13 cellular contexts compared by ENCODE assay signal in the genomic region with DNA sequence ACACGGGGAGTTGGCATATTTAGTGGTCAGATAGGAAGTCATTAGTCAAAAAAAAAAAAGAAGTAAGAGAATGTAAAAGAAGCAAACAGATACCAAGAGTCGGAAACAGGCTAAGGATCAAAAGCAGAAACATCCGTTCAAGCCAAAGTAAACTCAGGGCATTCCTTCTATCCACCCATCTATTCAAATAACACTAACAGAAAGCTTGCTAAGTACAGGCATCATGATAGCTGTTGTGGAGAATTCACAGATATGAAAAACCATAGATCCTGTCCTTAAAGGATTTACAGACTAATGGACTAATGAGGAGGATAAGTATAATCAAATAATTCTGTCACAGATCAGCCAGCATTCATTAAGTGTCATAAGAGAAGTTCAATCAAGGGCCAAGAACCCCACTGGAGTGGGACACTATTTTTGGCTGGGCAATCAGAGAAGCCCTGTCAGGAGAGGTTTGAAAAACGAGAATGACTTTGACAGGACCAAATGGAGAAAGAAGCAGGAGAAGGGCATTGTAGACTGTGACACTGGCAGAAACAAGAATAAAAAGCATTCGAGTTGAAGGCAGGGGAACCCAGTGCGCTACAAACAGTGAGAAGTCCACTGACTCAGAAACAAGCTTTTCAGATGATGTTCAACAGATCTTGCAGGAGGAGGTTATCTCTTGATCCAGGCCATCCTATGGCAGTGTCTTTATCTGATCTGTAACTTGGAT.
DNase-seq lines count a peak whose midpoint lies in the region; ATAC-seq and TF ChIP-seq lines count a peak whose summit lies in the region.
"Had no signal": no experiment of that assay in that cellular context is flagged by ENCODE, and none has a peak within 500 bp of the region (broad histone marks: within the 10 kb centered on the region; RNA-seq: fewer than 3 reads in every experiment).

No MANE protein-coding gene starts in this region.

- H3K9me3 ChIP-seq in neural progenitor cell (ENCODE audit: low read depth), result no peaks in the 10 kb centered on the region

- peak overlapping the region; percentile 78 for H3K27ac Mint-ChIP-seq in mesothelial cell of epicardium
- no peak overlapping the region for H3K27ac Mint-ChIP-seq in endothelial cell (ENCODE audit: unreplicated experiment)
- no peak overlapping the region for H3K27ac Mint-ChIP-seq in activated CD8-positive, alpha-beta T cell treated with anti-CD3 and anti-CD28 coated beads for 36 hours
- no peak overlapping the region for H3K27ac Mint-ChIP-seq in neural progenitor cell
- H3K27ac Mint-ChIP-seq: activated CD8-positive, alpha-beta T cell treated with anti-CD3 and anti-CD28 coated beads, Interleukin-2, amount 10 ng/mL, durations not matched to agents 7 days and 5 days; activated T-helper 2 cell treated with anti-CD3 and anti-CD28 coated beads, Interferon-gamma antibody, Interleukin-2, Interleukin-4, amounts not matched to agents 10 μg/mL and 5 μg/mL and 100 μg/mL, durations not matched to agents 14 hours and 24 hours and 36 hours; type B pancreatic cell had no signal

- no peaks in the 10 kb centered on the region for H3K27me3 ChIP-seq in neural progenitor cell

- no peaks in the 10 kb centered on the region for H4K20me1 ChIP-seq in neural progenitor cell (ENCODE audit: low read depth)

- H3K4me2 ChIP-seq in neural progenitor cell, result no peak overlapping the region

- H3F3A ChIP-seq in neural progenitor cell (ENCODE audit: low read depth), result no peaks in the 10 kb centered on the region

- no peaks in the 10 kb centered on the region for H3K4me1 ChIP-seq in neural progenitor cell

- H3K9me3 Mint-ChIP-seq in mesothelial cell of epicardium (no peaks in the 10 kb centered on the region), endothelial cell (ENCODE audit: unreplicated experiment) (no peaks in the 10 kb centered on the region), neural progenitor cell (no peaks in the 10 kb centered on the region)
- H3K9me3 Mint-ChIP-seq in activated CD8-positive, alpha-beta T cell treated with anti-CD3 and anti-CD28 coated beads for 36 hours, result no peaks in the 10 kb centered on the region
- H3K9me3 Mint-ChIP-seq: activated T-helper 2 cell treated with anti-CD3 and anti-CD28 coated beads, Interferon-gamma antibody, Interleukin-2, Interleukin-4, amounts not matched to agents 10 μg/mL and 5 μg/mL and 100 μg/mL, durations not matched to agents 14 hours and 24 hours and 36 hours; type B pancreatic cell had no signal

- H3K9ac ChIP-seq in neural progenitor cell, result no peak overlapping the region

- H2AFZ ChIP-seq in neural progenitor cell (replicated peaks), result no peak overlapping the region

- H3K36me3 ChIP-seq in neural progenitor cell, result no peaks in the 10 kb centered on the region

- H3K27me3 Mint-ChIP-seq in mesothelial cell of epicardium (ENCODE audit: low read depth) (no peaks in the 10 kb centered on the region), endothelial cell (ENCODE audit: unreplicated experiment) (no peaks in the 10 kb centered on the region), neural progenitor cell (ENCODE audit: insufficient read depth, low read depth) (no peaks in the 10 kb centered on the region)
- peaks cover 10% of the 10 kb centered on the region for H3K27me3 Mint-ChIP-seq in activated CD8-positive, alpha-beta T cell treated with anti-CD3 and anti-CD28 coated beads for 36 hours
- H3K27me3 Mint-ChIP-seq: type B pancreatic cell had no signal

- H3K4me3 ChIP-seq in fibroblast of mammary gland (ENCODE audit: control insufficient read depth, low read depth, low read length) (no peak overlapping the region), neural progenitor cell (no peak overlapping the region)

- CTCF ChIA-PET in activated CD8-positive, alpha-beta T cell treated with anti-CD3 and anti-CD28 coated beads for 36 hours (lab: Charles Lee), result no interaction called here

- no peak overlapping the region for H3K4me3 Mint-ChIP-seq in mesothelial cell of epicardium
- H3K4me3 Mint-ChIP-seq in endothelial cell (ENCODE audit: unreplicated experiment), result no peak overlapping the region
- no peak overlapping the region for H3K4me3 Mint-ChIP-seq in activated CD8-positive, alpha-beta T cell treated with anti-CD3 and anti-CD28 coated beads for 36 hours
- H3K4me3 Mint-ChIP-seq in neural progenitor cell, result no peak overlapping the region
- H3K4me3 Mint-ChIP-seq: activated CD8-positive, alpha-beta T cell treated with anti-CD3 and anti-CD28 coated beads, Interleukin-2, amount 10 ng/mL, durations not matched to agents 7 days and 5 days; type B pancreatic cell had no signal

- intact Hi-C loops in activated CD8-positive, alpha-beta T cell treated with anti-CD3 and anti-CD28 coated beads for 36 hours (cut with micrococcal nuclease), result no loop called here

- ATAC-seq in activated CD8-positive, alpha-beta T cell treated with anti-CD3 and anti-CD28 coated beads for 36 hours, result no peak
- no peak for ATAC-seq in HG03139 (IDR thresholded peaks at IDR 0.05; ENCODE audit: unreplicated experiment)
- ATAC-seq: activated CD8-positive, alpha-beta T cell treated with anti-CD3 and anti-CD28 coated beads, Interleukin-2, amount 10 ng/mL, durations not matched to agents 7 days and 5 days had no signal

- POLR2A ChIA-PET in activated CD8-positive, alpha-beta T cell treated with anti-CD3 and anti-CD28 coated beads for 36 hours (lab: Charles Lee), result no interaction called here

- H3K36me3 Mint-ChIP-seq in mesothelial cell of epicardium (no peaks in the 10 kb centered on the region), endothelial cell (ENCODE audit: low read depth, unreplicated experiment) (no peaks in the 10 kb centered on the region), neural progenitor cell (no peaks in the 10 kb centered on the region)
- no peaks in the 10 kb centered on the region for H3K36me3 Mint-ChIP-seq in activated CD8-positive, alpha-beta T cell treated with anti-CD3 and anti-CD28 coated beads for 36 hours (ENCODE audit: low read depth)
- H3K36me3 Mint-ChIP-seq: type B pancreatic cell had no signal

- H3K79me2 ChIP-seq in neural progenitor cell (ENCODE audit: low read depth), result no peaks in the 10 kb centered on the region

- TF ChIP-seq CTCF in fibroblast of mammary gland (conservative IDR thresholded peaks at IDR 0.05; ENCODE audit: control insufficient read depth, insufficient read depth, low read depth, low read length), result no peak
- TF ChIP-seq CTCF in mesothelial cell of epicardium (IDR thresholded peaks at IDR 0.05; ENCODE audit: unreplicated experiment), result no peak
- no peak for TF ChIP-seq CTCF in endothelial cell (IDR thresholded peaks at IDR 0.05; ENCODE audit: unreplicated experiment)
- no peak for TF ChIP-seq CTCF in activated CD8-positive, alpha-beta T cell treated with anti-CD3 and anti-CD28 coated beads for 36 hours (IDR thresholded peaks at IDR 0.05)
- TF ChIP-seq CTCF in neural progenitor cell (IDR thresholded peaks at IDR 0.05), result no peak

- peak; percentile 36 for DNase-seq in ELR (ENCODE audit: low read depth)
- DNase-seq in RPMI7951 (ENCODE audit: low read depth), result peak; percentile 69
- DNase-seq in fibroblast of mammary gland (ENCODE audit: low read depth), result peak; percentile 26
- DNase-seq in mesothelial cell of epicardium (ENCODE audit: low spot score in 2 of 2, unreplicated experiment in 2 of 2), result no peak
- no peak for DNase-seq in endothelial cell (ENCODE audit: low spot score)
- DNase-seq in activated CD8-positive, alpha-beta T cell treated with anti-CD3 and anti-CD28 coated beads for 36 hours, result no peak
- no peak for DNase-seq in neural progenitor cell (ENCODE audit: low spot score)
- DNase-seq: activated CD8-positive, alpha-beta T cell treated with anti-CD3 and anti-CD28 coated beads, Interleukin-2, amount 10 ng/mL, durations not matched to agents 7 days and 5 days; NCI-H69; stimulated activated CD4-positive, alpha-beta T cell treated with anti-CD3 and anti-CD28 coated beads, Interleukin-15, amount 100 ng/mL, for 24 hours had no signal

- no peak overlapping the region for H3K27ac ChIP-seq in neural progenitor cell

- H3K4me1 Mint-ChIP-seq in mesothelial cell of epicardium, result peaks cover 44% of the 10 kb centered on the region
- H3K4me1 Mint-ChIP-seq in endothelial cell (ENCODE audit: unreplicated experiment), result no peaks in the 10 kb centered on the region
- no peaks in the 10 kb centered on the region for H3K4me1 Mint-ChIP-seq in activated CD8-positive, alpha-beta T cell treated with anti-CD3 and anti-CD28 coated beads for 36 hours (ENCODE audit: low read depth)
- no peaks in the 10 kb centered on the region for H3K4me1 Mint-ChIP-seq in neural progenitor cell

Comparison
In these comparisons a context has a peak if more than half of its experiments do, and no peak if none do; other contexts are left out.
1. DNase-seq: peak in ELR (single experiment), RPMI7951 (single experiment) and fibroblast of mammary gland (single experiment); none in mesothelial cell of epicardium (0 of 2), endothelial cell (single experiment), activated CD8-positive, alpha-beta T cell treated with anti-CD3 and anti-CD28 coated beads for 36 hours (single experiment) and neural progenitor cell (single experiment).